In genomic region chr2:216713691-216714411, GRCh38 we compare ENCODE assay signal across 10 cellular contexts. TPM values are rescaled to one million over a fixed set of nuclear protein-coding genes. Genes with fewer than 3 reads are reported as not detected.
DNase-seq lines count a peak whose midpoint lies in the region; ATAC-seq, FAIRE-seq and TF ChIP-seq lines count a peak whose summit lies in the region.
"Had no signal": no experiment of that assay in that cellular context is flagged by ENCODE, and none has a peak within 500 bp of the region (broad histone marks: within the 10 kb centered on the region; RNA-seq: fewer than 3 reads in every experiment).

No MANE protein-coding gene starts in this region.

- no peak for FAIRE-seq in urothelium cell line (lab: Jason Lieb, UNC)

- H3K36me3 Mint-ChIP-seq in brain = no peaks in the 10 kb centered on the region

- no peak overlapping the region for H3K4me3 Mint-ChIP-seq in brain
- H3K4me3 Mint-ChIP-seq: activated B cell treated with CpG ODN at 0.5 μM for 24 hours had no signal

- no peak for TF ChIP-seq CTCF in brain (conservative IDR thresholded peaks at IDR 0.05)

- ATAC-seq in HG03460 (IDR thresholded peaks at IDR 0.05; ENCODE audit: unreplicated experiment) = no peak

- no peaks in the 10 kb centered on the region for H3K27me3 Mint-ChIP-seq in brain

- H3K9me3 Mint-ChIP-seq in brain = peaks cover 0 to 11% (median 4%) of the 10 kb centered on the region in 5 experiments

- peaks cover 47% of the 10 kb centered on the region for H3K4me1 Mint-ChIP-seq in brain
- H3K4me1 Mint-ChIP-seq: activated B cell treated with CpG ODN at 0.5 μM for 24 hours had no signal

- H3K27ac Mint-ChIP-seq in brain = peak overlapping the region; percentile 24 to 81 (median 73)
- H3K27ac Mint-ChIP-seq: activated B cell treated with CpG ODN at 0.5 μM for 24 hours had no signal

- DNase-seq in NCI-H1105 treated with DMSO at 0.1 percent for 48 hours (lab: John Stamatoyannopoulos, UW) (peak; percentile 10), NCI-H1105 (lab: John Stamatoyannopoulos, UW) (no peak), iPS-NIHi7 (ENCODE audit: extremely low spot score) (peak; percentile 50), urothelium cell line (ENCODE audit: low spot score) (peak; percentile 90), Ammon's horn (ENCODE audit: low spot score) (no peak), OCI-M1 (lab: John Stamatoyannopoulos, UW) (no peak)
- DNase-seq: activated B cell treated with CpG ODN at 0.5 μM for 24 hours, NCI-H187 treated with DMSO at 0.1 percent for 48 hours had no signal

RNA-seq across cellular contexts. Expression of gene IGFBP5, which starts 18.5 kb away (rescaled TPM):
- polyA plus RNA-seq in brain (ENCODE audit: insufficient read depth, low read depth, low replicate concordance) = 769 TPM

Comparison
In these comparisons a context has a peak if more than half of its experiments do, and no peak if none do; other contexts are left out.
1. DNase-seq: peak in NCI-H1105 treated with DMSO at 0.1 percent for 48 hours (single experiment), iPS-NIHi7 (single experiment) and urothelium cell line (single experiment); none in NCI-H1105 (single experiment), Ammon's horn (single experiment) and OCI-M1 (single experiment).